Comparison of ENCODE assay signal across 13 cellular contexts in the genomic region with DNA sequence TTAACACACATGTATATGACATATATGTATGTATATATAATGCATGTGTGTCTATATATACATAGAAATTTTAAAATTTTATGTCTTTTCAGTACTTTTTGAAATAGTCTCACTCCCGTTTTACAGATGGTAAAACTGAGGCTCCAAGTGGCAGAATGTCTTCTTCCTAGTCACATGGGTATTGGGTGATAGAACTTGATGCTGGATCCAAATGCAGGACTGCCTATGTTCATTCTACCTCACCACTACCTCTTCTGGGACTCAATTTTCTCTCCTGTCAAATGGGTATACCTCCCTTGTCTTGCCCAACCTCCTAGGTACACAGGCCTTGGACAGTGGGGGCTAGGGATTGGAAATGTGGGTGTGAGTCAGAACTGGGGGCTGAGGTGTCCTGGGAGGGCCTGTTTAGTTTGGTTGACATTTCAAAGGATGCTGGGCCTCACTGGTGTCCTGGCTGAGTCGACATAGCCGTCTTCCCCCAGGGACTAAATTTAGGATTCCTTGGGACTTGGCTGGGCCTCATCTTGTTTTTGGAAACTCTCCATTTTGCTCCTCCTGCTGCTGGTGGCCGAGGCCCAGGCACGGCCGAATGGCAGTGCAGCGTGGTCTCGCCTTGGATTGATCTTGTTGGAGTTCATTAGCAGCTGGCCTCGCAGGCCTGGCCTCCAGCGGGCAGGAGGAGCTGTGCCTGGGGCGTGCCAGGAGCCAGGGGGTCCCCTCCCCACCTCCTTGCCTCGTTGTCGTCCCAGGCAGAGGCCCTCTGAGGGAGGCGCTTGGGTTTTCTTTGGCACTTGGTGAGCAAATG. TPM values are rescaled to one million over a fixed set of nuclear protein-coding genes. Genes with fewer than 3 reads are reported as not detected.
DNase-seq lines count a peak whose midpoint lies in the region; ATAC-seq and TF ChIP-seq lines count a peak whose summit lies in the region.
"Had no signal": no experiment of that assay in that cellular context is flagged by ENCODE, and none has a peak within 500 bp of the region (broad histone marks: within the 10 kb centered on the region; RNA-seq: fewer than 3 reads in every experiment).

No MANE protein-coding gene starts in this region.

- ATAC-seq in sciatic nerve (peak; percentile 48), HG02884 (IDR thresholded peaks at IDR 0.05; ENCODE audit: unreplicated experiment) (no peak)
- ATAC-seq: A549; activated T-cell treated with anti-CD3 and anti-CD28 coated beads, Interleukin-2, amount 50 U/mL, for 4 hours had no signal

- H3K4me1 ChIP-seq in liver (ENCODE audit: control insufficient read depth in 4 of 4, insufficient read depth in 4 of 4, low read length in 3 of 4), result no peaks in the 10 kb centered on the region
- H3K4me1 ChIP-seq: A549 had no signal

- H3K36me3 ChIP-seq in liver (ENCODE audit: control insufficient read depth in 4 of 4, insufficient read depth in 3 of 4, low read depth in 1 of 4, low read length in 3 of 4), result no peaks in the 10 kb centered on the region

- WGBS in liver, result 86% methylated on average over 14 of the region's 14 CpGs

- no peaks in the 10 kb centered on the region for H3K9me3 ChIP-seq in liver (ENCODE audit: control insufficient read depth in 4 of 4, low read length in 3 of 4)
- H3K9me3 ChIP-seq: A549 had no signal

- no peak for TF ChIP-seq RAD21 in liver (IDR thresholded peaks at IDR 0.05)

- POLR2A ChIA-PET in RWPE1 (lab: Yijun Ruan, JAX; ENCODE audit: low non-redundant PET), result no interaction called here

- TF ChIP-seq CTCF in coronary artery (IDR thresholded peaks at IDR 0.05) (no peak), liver (IDR thresholded peaks at IDR 0.05; ENCODE audit: low read depth, low read length, missing input control) (no peak), RWPE1 (conservative IDR thresholded peaks at IDR 0.05; ENCODE audit: low read depth) (no peak)

- H3K4me3 ChIP-seq in coronary artery (no peak overlapping the region), liver (ENCODE audit: low read depth in 1 of 3, low read length in 3 of 3) (no peak overlapping the region)
- H3K4me3 ChIP-seq: A549 had no signal

- no peak overlapping the region for H3K9ac ChIP-seq in liver (ENCODE audit: low read depth in 1 of 2, low read length in 2 of 2)

- peak overlapping the region; percentile 48 to 77 for H3K27ac ChIP-seq in coronary artery
- H3K27ac ChIP-seq in liver (ENCODE audit: low read depth in 1 of 2, low read length in 2 of 2), result no peak overlapping the region
- H3K27ac ChIP-seq in RWPE1, result no peak overlapping the region
- H3K27ac ChIP-seq: A549 had no signal

- H3K27me3 ChIP-seq in liver (ENCODE audit: control insufficient read depth in 4 of 4, insufficient read depth in 4 of 4, low read length in 3 of 4), result no peaks in the 10 kb centered on the region

- intact Hi-C loops in sciatic nerve (cut with DNase I), result no loop called here

- CTCF ChIA-PET in RWPE1 (lab: Yijun Ruan, JAX), result interaction anchor here (1.0 kb wide), 1 partner anchor 91 kb away, joined by 3 read pairs; no protein-coding TSS in a partner anchor

- peak; percentile 53 for DNase-seq in Ammon's horn (ENCODE audit: low spot score)
- no peak for DNase-seq in coronary artery (ENCODE audit: low spot score)
- DNase-seq in sciatic nerve (ENCODE audit: low spot score), result no peak
- no peak for DNase-seq in NCI-H2107 (lab: John Stamatoyannopoulos, UW)
- DNase-seq in superior temporal gyrus (ENCODE audit: extremely low spot score), result no peak
- no peak for DNase-seq in RWPE1 (ENCODE audit: low spot score)
- DNase-seq: activated CD4-positive, alpha-beta T cell treated with anti-CD3 and anti-CD28 coated beads, Interleukin-2, amount 50 U/mL, for 4 hours; activated T-cell treated with anti-CD3 and anti-CD28 coated beads, Interleukin-2, amount 50 U/mL, for 4 hours; SHP77 treated with DMSO at 0.1 percent for 48 hours; stimulated activated CD4-positive, alpha-beta T cell treated with anti-CD3 and anti-CD28 coated beads, Interleukin-2, amount 100 ng/mL, for 24 hours had no signal

TF ChIP-seq in liver, 16 proteins besides CTCF, POLR2A, EP300 and RAD21:
- TF ChIP-seq GABPA (IDR thresholded peaks at IDR 0.05 in 1 of 2, conservative IDR thresholded peaks at IDR 0.05 in 1 of 2), result no peak
- no peak for TF ChIP-seq TAF1 (conservative IDR thresholded peaks at IDR 0.05)
- TF ChIP-seq YY1 (IDR thresholded peaks at IDR 0.05), result no peak
- TF ChIP-seq SP1 (IDR thresholded peaks at IDR 0.05), result no peak
- TF ChIP-seq, protein P1, sequence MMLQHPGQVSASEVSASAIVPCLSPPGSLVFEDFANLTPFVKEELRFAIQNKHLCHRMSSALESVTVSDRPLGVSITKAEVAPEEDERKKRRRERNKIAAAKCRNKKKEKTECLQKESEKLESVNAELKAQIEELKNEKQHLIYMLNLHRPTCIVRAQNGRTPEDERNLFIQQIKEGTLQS (IDR thresholded peaks at IDR 0.05), result no peak
- TF ChIP-seq NR2F2 (IDR thresholded peaks at IDR 0.05), result peak; percentile 9
TF ChIP-seq in liver: peak in this region for 1.

RNA-seq across cellular contexts. Expression of a gene that starts 26.0 kb away (rescaled TPM):
- total RNA-seq in liver (1 to 10 TPM in 1 of 2 donors, under 1 TPM in 1; 0.28 to 3.5 TPM), sciatic nerve (37.0 TPM)
- polyA plus RNA-seq in liver, result 1 to 10 TPM in 1 of 2 donors, under 1 TPM in 1; 0.53 to 1.2 TPM

Comparison
In these comparisons a context has a peak if more than half of its experiments do, and no peak if none do; other contexts are left out.
1. H3K27ac ChIP-seq: peak in coronary artery (2 of 2); none in liver (0 of 2) and RWPE1 (single experiment).